1 cellular context compared by ENCODE assay signal in genomic region chr7:139548302-139549028, GRCh38.
TF ChIP-seq lines count a peak whose summit lies in the region.

No MANE protein-coding gene starts in this region.

TF ChIP-seq in SK-N-SH treated with all-trans-retinoic acid at 6 μM for 48 hours, 23 proteins besides CTCF, POLR2A, EP300 and RAD21 (continued from another document):
- TF ChIP-seq, protein P1, sequence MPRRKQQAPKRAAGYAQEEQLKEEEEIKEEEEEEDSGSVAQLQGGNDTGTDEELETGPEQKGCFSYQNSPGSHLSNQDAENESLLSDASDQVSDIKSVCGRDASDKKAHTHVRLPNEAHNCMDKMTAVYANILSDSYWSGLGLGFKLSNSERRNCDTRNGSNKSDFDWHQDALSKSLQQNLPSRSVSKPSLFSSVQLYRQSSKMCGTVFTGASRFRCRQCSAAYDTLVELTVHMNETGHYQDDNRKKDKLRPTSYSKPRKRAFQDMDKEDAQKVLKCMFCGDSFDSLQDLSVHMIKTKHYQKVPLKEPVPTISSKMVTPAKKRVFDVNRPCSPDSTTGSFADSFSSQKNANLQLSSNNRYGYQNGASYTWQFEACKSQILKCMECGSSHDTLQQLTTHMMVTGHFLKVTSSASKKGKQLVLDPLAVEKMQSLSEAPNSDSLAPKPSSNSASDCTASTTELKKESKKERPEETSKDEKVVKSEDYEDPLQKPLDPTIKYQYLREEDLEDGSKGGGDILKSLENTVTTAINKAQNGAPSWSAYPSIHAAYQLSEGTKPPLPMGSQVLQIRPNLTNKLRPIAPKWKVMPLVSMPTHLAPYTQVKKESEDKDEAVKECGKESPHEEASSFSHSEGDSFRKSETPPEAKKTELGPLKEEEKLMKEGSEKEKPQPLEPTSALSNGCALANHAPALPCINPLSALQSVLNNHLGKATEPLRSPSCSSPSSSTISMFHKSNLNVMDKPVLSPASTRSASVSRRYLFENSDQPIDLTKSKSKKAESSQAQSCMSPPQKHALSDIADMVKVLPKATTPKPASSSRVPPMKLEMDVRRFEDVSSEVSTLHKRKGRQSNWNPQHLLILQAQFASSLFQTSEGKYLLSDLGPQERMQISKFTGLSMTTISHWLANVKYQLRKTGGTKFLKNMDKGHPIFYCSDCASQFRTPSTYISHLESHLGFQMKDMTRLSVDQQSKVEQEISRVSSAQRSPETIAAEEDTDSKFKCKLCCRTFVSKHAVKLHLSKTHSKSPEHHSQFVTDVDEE (CRISPR knock-in tag; IDR thresholded peaks at IDR 0.05), result no peak
- TF ChIP-seq SNAI2 (CRISPR knock-in tag; IDR thresholded peaks at IDR 0.05) (no peak), OSR1 (CRISPR knock-in tag; IDR thresholded peaks at IDR 0.05) (no peak), ZNF70 (CRISPR knock-in tag; IDR thresholded peaks at IDR 0.05) (no peak), BACH2 (CRISPR knock-in tag; IDR thresholded peaks at IDR 0.05; ENCODE audit: borderline replicate concordance) (no peak), ZNF8 (CRISPR knock-in tag; IDR thresholded peaks at IDR 0.05) (no peak)
